In the genomic region with DNA sequence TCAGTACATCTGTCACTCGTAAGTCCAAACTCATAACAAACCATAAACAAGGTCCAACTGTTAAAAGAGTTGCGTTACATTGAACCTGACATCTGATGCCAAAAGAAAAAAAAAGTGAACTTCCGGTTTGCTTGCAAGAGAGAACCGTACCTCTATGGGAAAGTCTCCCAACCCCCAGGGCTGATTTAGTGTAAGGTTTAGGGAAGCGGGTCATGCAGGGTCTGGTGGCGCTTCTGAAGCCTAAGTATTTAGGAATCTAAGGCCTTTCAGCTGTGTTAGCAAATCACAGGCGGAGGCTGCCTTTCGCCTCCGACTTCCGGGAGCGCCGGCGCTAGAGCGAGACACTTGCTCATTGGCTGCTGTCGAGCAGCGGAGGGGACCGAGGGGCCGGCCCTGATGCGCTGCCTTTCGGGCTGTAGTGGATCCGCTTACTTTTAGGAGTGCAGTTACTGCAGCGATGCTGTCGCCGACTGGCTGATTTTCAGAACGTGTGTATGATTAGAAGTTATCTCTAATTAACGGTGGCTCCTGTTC, we compare ENCODE assay signal across 1 cellular context.
TF ChIP-seq lines count a peak whose summit lies in the region.

No MANE protein-coding gene starts in this region.

TF ChIP-seq in GM12878, 131 proteins besides CTCF, POLR2A, EP300 and RAD21:
- TF ChIP-seq, protein P1, sequence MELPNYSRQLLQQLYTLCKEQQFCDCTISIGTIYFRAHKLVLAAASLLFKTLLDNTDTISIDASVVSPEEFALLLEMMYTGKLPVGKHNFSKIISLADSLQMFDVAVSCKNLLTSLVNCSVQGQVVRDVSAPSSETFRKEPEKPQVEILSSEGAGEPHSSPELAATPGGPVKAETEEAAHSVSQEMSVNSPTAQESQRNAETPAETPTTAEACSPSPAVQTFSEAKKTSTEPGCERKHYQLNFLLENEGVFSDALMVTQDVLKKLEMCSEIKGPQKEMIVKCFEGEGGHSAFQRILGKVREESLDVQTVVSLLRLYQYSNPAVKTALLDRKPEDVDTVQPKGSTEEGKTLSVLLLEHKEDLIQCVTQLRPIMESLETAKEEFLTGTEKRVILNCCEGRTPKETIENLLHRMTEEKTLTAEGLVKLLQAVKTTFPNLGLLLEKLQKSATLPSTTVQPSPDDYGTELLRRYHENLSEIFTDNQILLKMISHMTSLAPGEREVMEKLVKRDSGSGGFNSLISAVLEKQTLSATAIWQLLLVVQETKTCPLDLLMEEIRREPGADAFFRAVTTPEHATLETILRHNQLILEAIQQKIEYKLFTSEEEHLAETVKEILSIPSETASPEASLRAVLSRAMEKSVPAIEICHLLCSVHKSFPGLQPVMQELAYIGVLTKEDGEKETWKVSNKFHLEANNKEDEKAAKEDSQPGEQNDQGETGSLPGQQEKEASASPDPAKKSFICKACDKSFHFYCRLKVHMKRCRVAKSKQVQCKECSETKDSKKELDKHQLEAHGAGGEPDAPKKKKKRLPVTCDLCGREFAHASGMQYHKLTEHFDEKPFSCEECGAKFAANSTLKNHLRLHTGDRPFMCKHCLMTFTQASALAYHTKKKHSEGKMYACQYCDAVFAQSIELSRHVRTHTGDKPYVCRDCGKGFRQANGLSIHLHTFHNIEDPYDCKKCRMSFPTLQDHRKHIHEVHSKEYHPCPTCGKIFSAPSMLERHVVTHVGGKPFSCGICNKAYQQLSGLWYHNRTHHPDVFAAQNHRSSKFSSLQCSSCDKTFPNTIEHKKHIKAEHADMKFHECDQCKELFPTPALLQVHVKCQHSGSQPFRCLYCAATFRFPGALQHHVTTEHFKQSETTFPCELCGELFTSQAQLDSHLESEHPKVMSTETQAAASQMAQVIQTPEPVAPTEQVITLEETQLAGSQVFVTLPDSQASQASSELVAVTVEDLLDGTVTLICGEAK (IDR thresholded peaks at IDR 0.05; ENCODE audit: borderline replicate concordance) = peak; percentile 76; the same call in 1 of the 2 replicates
- TF ChIP-seq BACH1 (IDR thresholded peaks at IDR 0.05; ENCODE audit: borderline replicate concordance) (no peak), MEF2B (IDR thresholded peaks at IDR 0.05; ENCODE audit: partially characterized antibody, poor library complexity, severe bottlenecking) (no peak), HDGF (IDR thresholded peaks at IDR 0.05) (no peak), MYC (IDR thresholded peaks at IDR 0.05; ENCODE audit: insufficient read depth, insufficient read length, insufficient replicate concordance, low read length, severe bottlenecking) (no peak), DPF2 (IDR thresholded peaks at IDR 0.05) (no peak), MXI1 (IDR thresholded peaks at IDR 0.05; ENCODE audit: low read depth, low read length) (no peak), ZNF384 (IDR thresholded peaks at IDR 0.05; ENCODE audit: borderline replicate concordance, low read depth, low read length) (peak; percentile 75), SP1 (IDR thresholded peaks at IDR 0.05; ENCODE audit: low read depth, low read length) (no peak), STAT3 (IDR thresholded peaks at IDR 0.05; ENCODE audit: low read depth, low read length) (no peak), ZNF207 (IDR thresholded peaks at IDR 0.05; ENCODE audit: borderline replicate concordance) (no peak), FOS (IDR thresholded peaks at IDR 0.05; ENCODE audit: borderline replicate concordance, extremely low read depth, insufficient read length) (no peak), NR2F1 (conservative IDR thresholded peaks at IDR 0.05) (no peak), POLR2AphosphoS5 (IDR thresholded peaks at IDR 0.05; ENCODE audit: low read length) (peak; percentile 45; the same call in 1 of the 2 replicates), RBBP5 (conservative IDR thresholded peaks at IDR 0.05) (no peak), HCFC1 (IDR thresholded peaks at IDR 0.05; ENCODE audit: low read length) (no peak), NR2C2 (IDR thresholded peaks at IDR 0.05; ENCODE audit: borderline replicate concordance, control insufficient read depth, insufficient read length, low read depth) (no peak), RFX5 (IDR thresholded peaks at IDR 0.05; ENCODE audit: low read depth, low read length) (no peak), CHD2 (IDR thresholded peaks at IDR 0.05; ENCODE audit: borderline replicate concordance, low read depth, low read length) (no peak), RELA (IDR thresholded peaks at IDR 0.05; ENCODE audit: borderline replicate concordance, partially characterized antibody) (no peak), SREBF1 (IDR thresholded peaks at IDR 0.05; ENCODE audit: low read length) (no peak), PAX5 (IDR thresholded peaks at IDR 0.05; ENCODE audit: borderline replicate concordance, low read depth, low read length) (peak; percentile 55; the same call in 1 of the 2 replicates), CBX5 (IDR thresholded peaks at IDR 0.05; ENCODE audit: low read depth) (no peak), SREBF2 (IDR thresholded peaks at IDR 0.05; ENCODE audit: low read length) (no peak), NR2C1 (IDR thresholded peaks at IDR 0.05) (no peak), GATAD2B (conservative IDR thresholded peaks at IDR 0.05; ENCODE audit: low read depth) (no peak), LARP7 (IDR thresholded peaks at IDR 0.05) (no peak), GABPA (IDR thresholded peaks at IDR 0.05; ENCODE audit: low read depth) (peak; percentile 82), NRF1 (conservative IDR thresholded peaks at IDR 0.05; ENCODE audit: low read depth, low read length) (no peak), YBX1 (IDR thresholded peaks at IDR 0.05) (no peak), SMAD1 (IDR thresholded peaks at IDR 0.05; ENCODE audit: low read depth, partially characterized antibody) (no peak), FOXK2 (IDR thresholded peaks at IDR 0.05) (no peak), ASH2L (IDR thresholded peaks at IDR 0.05; ENCODE audit: borderline replicate concordance, low read depth) (no peak), BHLHE40 (IDR thresholded peaks at IDR 0.05; ENCODE audit: borderline replicate concordance in 1 of 2, low read depth in 2 of 2, low read length in 1 of 2) (no peak), SMC3 (IDR thresholded peaks at IDR 0.05; ENCODE audit: borderline replicate concordance, low read length) (no peak), TCF7 (IDR thresholded peaks at IDR 0.05; ENCODE audit: borderline replicate concordance) (no peak), KLF5 (IDR thresholded peaks at IDR 0.05; ENCODE audit: partially characterized antibody) (no peak), RB1 (IDR thresholded peaks at IDR 0.05; ENCODE audit: borderline replicate concordance) (no peak), TAF1 (IDR thresholded peaks at IDR 0.05; ENCODE audit: borderline replicate concordance, low read depth, low read length) (0 out of 2 replicates have a peak, but pooled peaks have one; percentile 25), JUND (IDR thresholded peaks at IDR 0.05; ENCODE audit: low read depth, low read length) (no peak), ATF7 (IDR thresholded peaks at IDR 0.05; ENCODE audit: low read depth) (no peak), SIX5 (IDR thresholded peaks at IDR 0.05; ENCODE audit: low read depth, low read length, severe bottlenecking) (no peak)
- TF ChIP-seq, protein P2, sequence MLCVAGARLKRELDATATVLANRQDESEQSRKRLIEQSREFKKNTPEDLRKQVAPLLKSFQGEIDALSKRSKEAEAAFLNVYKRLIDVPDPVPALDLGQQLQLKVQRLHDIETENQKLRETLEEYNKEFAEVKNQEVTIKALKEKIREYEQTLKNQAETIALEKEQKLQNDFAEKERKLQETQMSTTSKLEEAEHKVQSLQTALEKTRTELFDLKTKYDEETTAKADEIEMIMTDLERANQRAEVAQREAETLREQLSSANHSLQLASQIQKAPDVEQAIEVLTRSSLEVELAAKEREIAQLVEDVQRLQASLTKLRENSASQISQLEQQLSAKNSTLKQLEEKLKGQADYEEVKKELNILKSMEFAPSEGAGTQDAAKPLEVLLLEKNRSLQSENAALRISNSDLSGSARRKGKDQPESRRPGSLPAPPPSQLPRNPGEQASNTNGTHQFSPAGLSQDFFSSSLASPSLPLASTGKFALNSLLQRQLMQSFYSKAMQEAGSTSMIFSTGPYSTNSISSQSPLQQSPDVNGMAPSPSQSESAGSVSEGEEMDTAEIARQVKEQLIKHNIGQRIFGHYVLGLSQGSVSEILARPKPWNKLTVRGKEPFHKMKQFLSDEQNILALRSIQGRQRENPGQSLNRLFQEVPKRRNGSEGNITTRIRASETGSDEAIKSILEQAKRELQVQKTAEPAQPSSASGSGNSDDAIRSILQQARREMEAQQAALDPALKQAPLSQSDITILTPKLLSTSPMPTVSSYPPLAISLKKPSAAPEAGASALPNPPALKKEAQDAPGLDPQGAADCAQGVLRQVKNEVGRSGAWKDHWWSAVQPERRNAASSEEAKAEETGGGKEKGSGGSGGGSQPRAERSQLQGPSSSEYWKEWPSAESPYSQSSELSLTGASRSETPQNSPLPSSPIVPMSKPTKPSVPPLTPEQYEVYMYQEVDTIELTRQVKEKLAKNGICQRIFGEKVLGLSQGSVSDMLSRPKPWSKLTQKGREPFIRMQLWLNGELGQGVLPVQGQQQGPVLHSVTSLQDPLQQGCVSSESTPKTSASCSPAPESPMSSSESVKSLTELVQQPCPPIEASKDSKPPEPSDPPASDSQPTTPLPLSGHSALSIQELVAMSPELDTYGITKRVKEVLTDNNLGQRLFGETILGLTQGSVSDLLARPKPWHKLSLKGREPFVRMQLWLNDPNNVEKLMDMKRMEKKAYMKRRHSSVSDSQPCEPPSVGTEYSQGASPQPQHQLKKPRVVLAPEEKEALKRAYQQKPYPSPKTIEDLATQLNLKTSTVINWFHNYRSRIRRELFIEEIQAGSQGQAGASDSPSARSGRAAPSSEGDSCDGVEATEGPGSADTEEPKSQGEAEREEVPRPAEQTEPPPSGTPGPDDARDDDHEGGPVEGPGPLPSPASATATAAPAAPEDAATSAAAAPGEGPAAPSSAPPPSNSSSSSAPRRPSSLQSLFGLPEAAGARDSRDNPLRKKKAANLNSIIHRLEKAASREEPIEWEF (IDR thresholded peaks at IDR 0.05; ENCODE audit: insufficient replicate concordance, low read depth, low read length) = no peak
- TF ChIP-seq, protein P3, sequence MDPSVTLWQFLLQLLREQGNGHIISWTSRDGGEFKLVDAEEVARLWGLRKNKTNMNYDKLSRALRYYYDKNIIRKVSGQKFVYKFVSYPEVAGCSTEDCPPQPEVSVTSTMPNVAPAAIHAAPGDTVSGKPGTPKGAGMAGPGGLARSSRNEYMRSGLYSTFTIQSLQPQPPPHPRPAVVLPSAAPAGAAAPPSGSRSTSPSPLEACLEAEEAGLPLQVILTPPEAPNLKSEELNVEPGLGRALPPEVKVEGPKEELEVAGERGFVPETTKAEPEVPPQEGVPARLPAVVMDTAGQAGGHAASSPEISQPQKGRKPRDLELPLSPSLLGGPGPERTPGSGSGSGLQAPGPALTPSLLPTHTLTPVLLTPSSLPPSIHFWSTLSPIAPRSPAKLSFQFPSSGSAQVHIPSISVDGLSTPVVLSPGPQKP (IDR thresholded peaks at IDR 0.05; ENCODE audit: low read depth, low read length) = 0 out of 2 replicates have a peak, but pooled peaks have one; percentile 68
- TF ChIP-seq, protein P4, sequence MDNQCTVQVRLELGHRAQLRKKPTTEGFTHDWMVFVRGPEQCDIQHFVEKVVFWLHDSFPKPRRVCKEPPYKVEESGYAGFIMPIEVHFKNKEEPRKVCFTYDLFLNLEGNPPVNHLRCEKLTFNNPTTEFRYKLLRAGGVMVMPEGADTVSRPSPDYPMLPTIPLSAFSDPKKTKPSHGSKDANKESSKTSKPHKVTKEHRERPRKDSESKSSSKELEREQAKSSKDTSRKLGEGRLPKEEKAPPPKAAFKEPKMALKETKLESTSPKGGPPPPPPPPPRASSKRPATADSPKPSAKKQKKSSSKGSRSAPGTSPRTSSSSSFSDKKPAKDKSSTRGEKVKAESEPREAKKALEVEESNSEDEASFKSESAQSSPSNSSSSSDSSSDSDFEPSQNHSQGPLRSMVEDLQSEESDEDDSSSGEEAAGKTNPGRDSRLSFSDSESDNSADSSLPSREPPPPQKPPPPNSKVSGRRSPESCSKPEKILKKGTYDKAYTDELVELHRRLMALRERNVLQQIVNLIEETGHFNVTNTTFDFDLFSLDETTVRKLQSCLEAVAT (IDR thresholded peaks at IDR 0.05) = no peak
- TF ChIP-seq, protein P5, sequence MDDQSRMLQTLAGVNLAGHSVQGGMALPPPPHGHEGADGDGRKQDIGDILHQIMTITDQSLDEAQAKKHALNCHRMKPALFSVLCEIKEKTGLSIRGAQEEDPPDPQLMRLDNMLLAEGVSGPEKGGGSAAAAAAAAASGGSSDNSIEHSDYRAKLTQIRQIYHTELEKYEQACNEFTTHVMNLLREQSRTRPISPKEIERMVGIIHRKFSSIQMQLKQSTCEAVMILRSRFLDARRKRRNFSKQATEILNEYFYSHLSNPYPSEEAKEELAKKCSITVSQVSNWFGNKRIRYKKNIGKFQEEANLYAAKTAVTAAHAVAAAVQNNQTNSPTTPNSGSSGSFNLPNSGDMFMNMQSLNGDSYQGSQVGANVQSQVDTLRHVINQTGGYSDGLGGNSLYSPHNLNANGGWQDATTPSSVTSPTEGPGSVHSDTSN (IDR thresholded peaks at IDR 0.05; ENCODE audit: insufficient replicate concordance, low read depth, low read length) = no peak
